ENCODE assay signal across 29 cellular contexts in genomic region chr3:107847791-107848190, GRCh38.
"Had no signal": no experiment of that assay in that cellular context is flagged by ENCODE, and none has a peak within 500 bp of the region (broad histone marks: within the 10 kb centered on the region; RNA-seq: fewer than 3 reads in every experiment).

No MANE protein-coding gene starts in this region.

- DNase-seq: activated CD4-positive, alpha-beta T cell treated with anti-CD3 and anti-CD28 coated beads for 48 hours; activated CD4-positive, alpha-beta T cell treated with anti-CD3 and anti-CD28 coated beads, Interleukin-2, amount 50 U/mL, for 48 hours; activated CD8-positive, alpha-beta memory T cell treated with anti-CD3 and anti-CD28 coated beads for 24 hours; activated effector memory CD4-positive, alpha-beta T cell treated with anti-CD3 and anti-CD28 coated beads, Interleukin-2, amount 50 U/mL, for 16 hours; activated naive CD4-positive, alpha-beta T cell treated with anti-CD3 and anti-CD28 coated beads, Interleukin-2, amount 10 ng/mL, durations not matched to agents 7 days and 5 days; amygdala; endodermal cell; foreskin melanocyte; islet precursor cell; left ventricle myocardium inferior; naive B cell; nephron progenitor cell; pancreas; small intestine; stimulated activated CD4-positive, alpha-beta T cell treated with anti-CD3 and anti-CD28 coated beads, Interleukin-4, amount 100 ng/mL, for 4 hours; stimulated activated CD8-positive, alpha-beta memory T cell treated with anti-CD3 and anti-CD28 coated beads, Interleukin-4, amount 100 ng/mL, for 48 hours; stimulated activated naive B cell treated with anti-CD40 and anti-IgM and Interleukin-4, amounts not matched to agents 10 μg/mL and 1 μg/mL and 100 μg/mL, for 72 hours; stomach; thyroid gland; upper lobe of left lung had no signal

- H3K4me1 Mint-ChIP-seq: activated naive CD4-positive, alpha-beta T cell treated with anti-CD3 and anti-CD28 coated beads, Interleukin-2, amount 10 ng/mL, durations not matched to agents 7 days and 5 days; central memory CD8-positive, alpha-beta T cell had no signal

- H3K27ac ChIP-seq: breast epithelium, left ventricle myocardium inferior, pancreas, prostate gland, stomach, thyroid gland, upper lobe of left lung, vagina had no signal

- H3K27me3 ChIP-seq: breast epithelium, pancreas, stomach, thyroid gland, upper lobe of left lung, vagina had no signal

- FAIRE-seq: pancreas, small intestine had no signal

- H3K27ac Mint-ChIP-seq: activated naive CD4-positive, alpha-beta T cell treated with anti-CD3 and anti-CD28 coated beads, Interleukin-2, amount 10 ng/mL, durations not matched to agents 7 days and 5 days; dendritic cell treated with granulocyte-macrophage colony-stimulating factor and Interleukin-4, amounts not matched to agents 40 ng/mL and 50 ng/mL, for 4 days; endodermal cell; nephron progenitor cell; stimulated activated naive B cell treated with anti-CD40 and anti-IgM and Interleukin-4, amounts not matched to agents 10 μg/mL and 1 μg/mL and 100 μg/mL, for 72 hours had no signal

- H3K9me3 ChIP-seq: breast epithelium, pancreas, prostate gland, stomach, thyroid gland, vagina had no signal

- H3K4me3 ChIP-seq: breast epithelium, left ventricle myocardium inferior, lung, pancreas, prostate gland, stomach, thyroid gland, upper lobe of left lung, vagina had no signal

- ATAC-seq: activated CD4-positive, CD25-positive, alpha-beta regulatory T cell treated with anti-CD3 and anti-CD28 coated beads, Interleukin-2, amount 50 U/mL, for 24 hours; esophagus mucosa; pancreas; sciatic nerve; stimulated activated naive B cell treated with anti-CD40 and anti-IgM and Interleukin-4, amounts not matched to agents 10 μg/mL and 1 μg/mL and 100 μg/mL, for 72 hours had no signal

- H3K4me3 Mint-ChIP-seq: activated naive CD4-positive, alpha-beta T cell treated with anti-CD3 and anti-CD28 coated beads, Interleukin-2, amount 10 ng/mL, durations not matched to agents 7 days and 5 days; central memory CD8-positive, alpha-beta T cell; dendritic cell treated with granulocyte-macrophage colony-stimulating factor and Interleukin-4, amounts not matched to agents 40 ng/mL and 50 ng/mL, for 4 days; endodermal cell; naive B cell; nephron progenitor cell; stimulated activated naive B cell treated with anti-CD40 and anti-IgM and Interleukin-4, amounts not matched to agents 10 μg/mL and 1 μg/mL and 100 μg/mL, for 72 hours had no signal

- H3K36me3 ChIP-seq: breast epithelium, left ventricle myocardium inferior, pancreas, prostate gland, stomach, thyroid gland, upper lobe of left lung, vagina had no signal

- H3K36me3 Mint-ChIP-seq: activated naive CD4-positive, alpha-beta T cell treated with anti-CD3 and anti-CD28 coated beads, Interleukin-2, amount 10 ng/mL, durations not matched to agents 7 days and 5 days had no signal

- H3K27me3 Mint-ChIP-seq: dendritic cell treated with granulocyte-macrophage colony-stimulating factor and Interleukin-4, amounts not matched to agents 40 ng/mL and 50 ng/mL, for 4 days had no signal

- H3K4me1 ChIP-seq: breast epithelium, left ventricle myocardium inferior, prostate gland, thyroid gland had no signal

- H3K9me3 Mint-ChIP-seq: activated naive CD4-positive, alpha-beta T cell treated with anti-CD3 and anti-CD28 coated beads, Interleukin-2, amount 10 ng/mL, durations not matched to agents 7 days and 5 days; central memory CD8-positive, alpha-beta T cell had no signal
